Comparison of ENCODE assay signal across 9 cellular contexts in the genomic region with DNA sequence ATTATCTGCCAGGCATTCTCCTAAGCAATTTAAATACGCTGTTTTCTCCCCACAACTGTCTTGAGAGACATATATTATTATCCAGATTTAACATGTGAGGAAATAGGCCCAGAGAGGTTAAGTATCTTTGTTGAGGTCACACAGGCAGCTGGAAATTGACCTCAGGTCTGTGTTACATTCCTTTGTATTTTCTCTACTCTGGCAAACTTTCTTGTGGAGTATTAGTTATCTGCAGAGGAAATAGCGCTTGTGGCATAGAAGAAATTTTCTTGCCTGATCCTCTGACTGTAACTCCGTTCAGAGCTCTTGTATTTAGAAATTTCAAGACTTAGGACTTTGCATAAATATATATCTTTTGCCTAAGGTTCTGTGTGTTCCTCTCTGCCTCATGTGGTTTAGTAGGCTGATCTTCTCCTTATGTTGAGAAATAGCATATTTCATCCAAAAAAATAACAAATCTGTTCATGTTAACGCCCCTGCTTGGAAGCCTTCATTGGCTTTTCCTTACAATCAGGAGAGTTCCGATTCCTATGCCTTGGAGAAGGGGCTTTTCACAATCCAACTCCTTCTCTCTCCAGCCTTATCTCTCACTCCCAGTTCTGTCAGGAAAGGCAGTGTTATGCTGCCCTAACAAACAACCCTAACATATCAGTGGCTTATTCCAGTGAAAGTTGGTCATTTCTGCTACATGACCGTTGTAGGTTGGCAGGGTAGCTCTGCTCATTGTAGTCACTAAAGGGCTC. TPM values are rescaled to one million over a fixed set of nuclear protein-coding genes. Genes with fewer than 3 reads are reported as not detected.
A peak's percentile ranks its signal among the peaks of the same experiment; 100 is the strongest.
DNase-seq lines count a peak whose midpoint lies in the region; ATAC-seq, FAIRE-seq and TF ChIP-seq lines count a peak whose summit lies in the region.
"Had no signal": no experiment of that assay in that cellular context is flagged by ENCODE, and none has a peak within 500 bp of the region (broad histone marks: within the 10 kb centered on the region; RNA-seq: fewer than 3 reads in every experiment).

No MANE protein-coding gene starts in this region.

- no peaks in the 10 kb centered on the region for H3K4me1 ChIP-seq in mesendoderm (ENCODE audit: control insufficient read depth, low read depth, low read length)
- peaks cover 0 to 13% (median 9%) of the 10 kb centered on the region in 4 donors for H3K4me1 ChIP-seq in tibial artery

- no peaks in the 10 kb centered on the region for H3K27me3 ChIP-seq in mesendoderm (ENCODE audit: insufficient read depth, low read length, poor library complexity)
- H3K27me3 ChIP-seq in tibial artery, result no peaks in the 10 kb centered on the region

- H3K36me3 ChIP-seq in mesendoderm (ENCODE audit: control insufficient read depth, insufficient read depth, low read length) (no peaks in the 10 kb centered on the region), tibial artery (peaks cover 0 to 4% (median 0%) of the 10 kb centered on the region in 3 donors)

- no peak overlapping the region for H3K4ac ChIP-seq in mesendoderm (ENCODE audit: low read depth, low read length)

- FAIRE-seq in urothelium cell line (lab: Jason Lieb, UNC), result no peak

- no peak overlapping the region for H3K18ac ChIP-seq in mesendoderm (ENCODE audit: low read length)

- H3K36me3 Mint-ChIP-seq in activated CD8-positive, alpha-beta T cell treated with anti-CD3 and anti-CD28 coated beads, Interleukin-2, amount 10 ng/mL, durations not matched to agents 7 days and 5 days (ENCODE audit: low read depth), result peaks cover 34% of the 10 kb centered on the region
- H3K36me3 Mint-ChIP-seq in activated CD8-positive, alpha-beta T cell treated with anti-CD3 and anti-CD28 coated beads for 36 hours (ENCODE audit: low read depth), result peaks cover 28% of the 10 kb centered on the region

- H3K23ac ChIP-seq in mesendoderm (ENCODE audit: low read length), result no peak overlapping the region

- no peak overlapping the region for H4K8ac ChIP-seq in mesendoderm (ENCODE audit: low read depth, low read length)

- no peak for ATAC-seq in activated CD8-positive, alpha-beta T cell treated with anti-CD3 and anti-CD28 coated beads, Interleukin-2, amount 10 ng/mL, durations not matched to agents 7 days and 5 days
- ATAC-seq in activated CD8-positive, alpha-beta T cell treated with anti-CD3 and anti-CD28 coated beads for 36 hours, result no peak

- CTCF ChIA-PET in activated CD8-positive, alpha-beta T cell treated with anti-CD3 and anti-CD28 coated beads, Interleukin-2, amount 10 ng/mL, durations not matched to agents 7 days and 5 days (lab: Charles Lee), result interaction anchor here (1.1 to 10.4 kb wide), 4 partner anchors 72 to 912 kb away, joined by 3 to 63 read pairs (median 8); no protein-coding TSS in a partner anchor
- CTCF ChIA-PET in activated CD8-positive, alpha-beta T cell treated with anti-CD3 and anti-CD28 coated beads for 36 hours (lab: Charles Lee), result interaction anchor here (1.0 to 1.4 kb wide), 2 partner anchors 369 to 913 kb away, joined by 3 read pairs; no protein-coding TSS in a partner anchor

- no peaks in the 10 kb centered on the region for H3K27me3 Mint-ChIP-seq in activated CD8-positive, alpha-beta T cell treated with anti-CD3 and anti-CD28 coated beads, Interleukin-2, amount 10 ng/mL, durations not matched to agents 7 days and 5 days (ENCODE audit: low read depth)
- H3K27me3 Mint-ChIP-seq in activated CD8-positive, alpha-beta T cell treated with anti-CD3 and anti-CD28 coated beads for 36 hours, result no peaks in the 10 kb centered on the region

- H2BK15ac ChIP-seq in mesendoderm (replicated peaks; ENCODE audit: low read depth), result no peak overlapping the region

- H3K79me2 ChIP-seq in mesendoderm (ENCODE audit: control insufficient read depth, insufficient read depth, low read length), result peaks cover 20% of the 10 kb centered on the region

- intact Hi-C loops in activated CD8-positive, alpha-beta T cell treated with anti-CD3 and anti-CD28 coated beads for 36 hours (cut with micrococcal nuclease), result loop anchor here (10.0 kb wide), 2 partner anchors 258 to 508 kb away; a partner anchor contains a TSS
- intact Hi-C loops in tibial artery (cut with DNase I; ENCODE audit: low total_unique reads), result no loop called here

- DNase-seq in activated CD8-positive, alpha-beta T cell treated with anti-CD3 and anti-CD28 coated beads, Interleukin-2, amount 10 ng/mL, durations not matched to agents 7 days and 5 days, result no peak
- no peak for DNase-seq in activated CD8-positive, alpha-beta T cell treated with anti-CD3 and anti-CD28 coated beads for 36 hours
- peak; percentile 53 to 81 for DNase-seq in cardiac fibroblast (ENCODE audit: low read depth in 2 of 2)
- DNase-seq in mesendoderm, result no peak
- no peak for DNase-seq in tibial artery
- DNase-seq in dermis blood vessel endothelial cell, result no peak
- DNase-seq in RKO (ENCODE audit: low spot score), result no peak
- no peak for DNase-seq in urothelium cell line (ENCODE audit: low spot score)

- TF ChIP-seq CTCF in activated CD8-positive, alpha-beta T cell treated with anti-CD3 and anti-CD28 coated beads for 36 hours (IDR thresholded peaks at IDR 0.05), result no peak
- TF ChIP-seq CTCF in cardiac fibroblast (IDR thresholded peaks at IDR 0.05; ENCODE audit: low read depth, low read length) (no peak), tibial artery (IDR thresholded peaks at IDR 0.05) (no peak)

- peaks cover 0 to 7% (median 0%) of the 10 kb centered on the region in 3 donors for H3K9me3 ChIP-seq in tibial artery

- no peak overlapping the region for H2BK120ac ChIP-seq in mesendoderm (ENCODE audit: low read depth, low read length)

- H3K4me1 Mint-ChIP-seq in activated CD8-positive, alpha-beta T cell treated with anti-CD3 and anti-CD28 coated beads, Interleukin-2, amount 10 ng/mL, durations not matched to agents 7 days and 5 days (ENCODE audit: low read depth), result peaks cover 33% of the 10 kb centered on the region
- peaks cover 12% of the 10 kb centered on the region for H3K4me1 Mint-ChIP-seq in activated CD8-positive, alpha-beta T cell treated with anti-CD3 and anti-CD28 coated beads for 36 hours (ENCODE audit: low read depth)

- H3K9me3 Mint-ChIP-seq in activated CD8-positive, alpha-beta T cell treated with anti-CD3 and anti-CD28 coated beads, Interleukin-2, amount 10 ng/mL, durations not matched to agents 7 days and 5 days (ENCODE audit: insufficient read depth), result peaks cover 11% of the 10 kb centered on the region
- H3K9me3 Mint-ChIP-seq in activated CD8-positive, alpha-beta T cell treated with anti-CD3 and anti-CD28 coated beads for 36 hours, result peaks cover 13% of the 10 kb centered on the region

- WGBS in mesendoderm (ENCODE audit: extremely low coverage, insufficient coverage, low lambda C conversion rate), result no CpG with 5 or more reads among the region's 6 CpGs

- H3K9ac ChIP-seq in mesendoderm (ENCODE audit: low read length), result no peak overlapping the region

- POLR2A ChIA-PET in activated CD8-positive, alpha-beta T cell treated with anti-CD3 and anti-CD28 coated beads, Interleukin-2, amount 10 ng/mL, durations not matched to agents 7 days and 5 days (lab: Charles Lee), result interaction anchor here (0.7 to 4.2 kb wide), 3 partner anchors 72 to 276 kb away, joined by 3 to 32 read pairs (median 3); no protein-coding TSS in a partner anchor
- POLR2A ChIA-PET in activated CD8-positive, alpha-beta T cell treated with anti-CD3 and anti-CD28 coated beads for 36 hours (lab: Charles Lee), result interaction anchor here (0.6 to 1.9 kb wide), 3 partner anchors 12 to 117 kb away, joined by 3 to 9 read pairs (median 4); no protein-coding TSS in a partner anchor

- H3K4me3 ChIP-seq in cardiac fibroblast (replicated peaks in 1 of 2; ENCODE audit: low read depth in 2 of 2, low read length in 2 of 2) (no peak overlapping the region), mesendoderm (ENCODE audit: low read length) (no peak overlapping the region), tibial artery (no peak overlapping the region)

- no peak overlapping the region for H3K27ac ChIP-seq in mesendoderm (ENCODE audit: low read depth, low read length)
- peak overlapping the region; percentile 100 for H3K27ac ChIP-seq in tibial artery
- H3K27ac ChIP-seq: SK-N-MC had no signal

- no peak overlapping the region for H3K27ac Mint-ChIP-seq in activated CD8-positive, alpha-beta T cell treated with anti-CD3 and anti-CD28 coated beads, Interleukin-2, amount 10 ng/mL, durations not matched to agents 7 days and 5 days
- H3K27ac Mint-ChIP-seq in activated CD8-positive, alpha-beta T cell treated with anti-CD3 and anti-CD28 coated beads for 36 hours, result no peak overlapping the region

- H2AK5ac ChIP-seq in mesendoderm (ENCODE audit: low read length), result peak overlapping the region; percentile 76

- peak overlapping the region; percentile 87 for H3K4me3 Mint-ChIP-seq in activated CD8-positive, alpha-beta T cell treated with anti-CD3 and anti-CD28 coated beads, Interleukin-2, amount 10 ng/mL, durations not matched to agents 7 days and 5 days
- H3K4me3 Mint-ChIP-seq in activated CD8-positive, alpha-beta T cell treated with anti-CD3 and anti-CD28 coated beads for 36 hours, result no peak overlapping the region

- no peak overlapping the region for H4K5ac ChIP-seq in mesendoderm (ENCODE audit: low read length)

- peaks cover 2% of the 10 kb centered on the region for H3K79me1 ChIP-seq in mesendoderm (ENCODE audit: low read length)

- peak overlapping the region; percentile 10 for H3K56ac ChIP-seq in mesendoderm (ENCODE audit: low read length)

- no peak overlapping the region for H2BK5ac ChIP-seq in mesendoderm (ENCODE audit: low read length)

- H3K4me2 ChIP-seq in mesendoderm (ENCODE audit: low read length), result no peak overlapping the region

RNA-seq across cellular contexts. Expression of a gene that starts 2.5 kb away (rescaled TPM):
- 100 to 1,000 TPM; 107 to 110 TPM for total RNA-seq in activated CD8-positive, alpha-beta T cell treated with anti-CD3 and anti-CD28 coated beads, Interleukin-2, amount 10 ng/mL, durations not matched to agents 7 days and 5 days
- total RNA-seq in activated CD8-positive, alpha-beta T cell treated with anti-CD3 and anti-CD28 coated beads for 36 hours, result 10 to 100 TPM; 51.4 to 53.2 TPM
- polyA plus RNA-seq in mesendoderm (2013, experiment 1 of 2), result 11.0 TPM
- polyA plus RNA-seq in mesendoderm (2013, experiment 2 of 2), result 12.2 TPM
- total RNA-seq in dermis blood vessel endothelial cell, result 73.5 and 159 TPM in 2 replicates

Comparison
In these comparisons a context has a peak if more than half of its experiments do, and no peak if none do; other contexts are left out.
1. DNase-seq: peak in cardiac fibroblast (2 of 2); none in activated CD8-positive, alpha-beta T cell treated with anti-CD3 and anti-CD28 coated beads, Interleukin-2, amount 10 ng/mL, durations not matched to agents 7 days and 5 days (single experiment), activated CD8-positive, alpha-beta T cell treated with anti-CD3 and anti-CD28 coated beads for 36 hours (single experiment), mesendoderm (single experiment), tibial artery (0 of 2), dermis blood vessel endothelial cell (single experiment), RKO (single experiment) and urothelium cell line (single experiment).